ENCODE assay signal across 8 cellular contexts in the genomic region with DNA sequence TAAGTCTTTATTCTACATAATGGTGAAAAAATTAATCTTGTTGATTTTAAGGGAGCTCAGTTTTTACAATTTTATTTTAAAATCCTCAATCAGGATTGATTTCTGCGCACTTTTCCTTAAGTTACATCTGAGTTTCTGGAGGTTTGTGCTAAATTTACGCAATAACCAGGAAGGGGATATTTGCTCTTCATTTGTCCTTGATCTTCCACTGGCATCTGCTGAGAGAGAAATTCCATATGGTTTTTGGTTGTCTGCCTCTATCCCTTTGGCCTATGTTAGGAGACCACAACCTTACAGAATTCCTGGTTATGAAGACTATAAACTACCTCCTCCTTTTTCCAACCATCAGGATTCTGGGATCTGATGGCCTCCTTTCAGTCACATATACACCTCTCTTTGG.
"Had no signal": no experiment of that assay in that cellular context is flagged by ENCODE, and none has a peak within 500 bp of the region (broad histone marks: within the 10 kb centered on the region; RNA-seq: fewer than 3 reads in every experiment).

No MANE protein-coding gene starts in this region.

- H3K4me3 ChIP-seq: GM23248, HAP-1 had no signal

- H3K9me3 Mint-ChIP-seq: HFFc6, IgD-negative memory B cell had no signal

- H3K36me3 Mint-ChIP-seq: IgD-negative memory B cell had no signal

- H3K9me3 ChIP-seq: HAP-1 had no signal

- H3K27me3 Mint-ChIP-seq: IgD-negative memory B cell had no signal

- FAIRE-seq: HTR-8/SVneo had no signal

- H3K4me3 Mint-ChIP-seq: HFFc6, IgD-negative memory B cell had no signal

- H2AFZ ChIP-seq: GM23248 had no signal

- H3K4me1 Mint-ChIP-seq: IgD-negative memory B cell had no signal

- H3K36me3 ChIP-seq: HAP-1 had no signal

- H3K27ac Mint-ChIP-seq: HFFc6, IgD-negative memory B cell had no signal

- H3K4me1 ChIP-seq: HAP-1 had no signal

- H3K27ac ChIP-seq: GM23248 had no signal

- H3K9ac ChIP-seq: GM23248 had no signal

- ATAC-seq: HCT116 had no signal

- DNase-seq: GM23248, H7, HFFc6, KG1 had no signal
